14 cellular contexts compared by ENCODE assay signal in genomic region chr18:1930291-1931270, GRCh38.
DNase-seq lines count a peak whose midpoint lies in the region; ATAC-seq and TF ChIP-seq lines count a peak whose summit lies in the region.
"Had no signal": no experiment of that assay in that cellular context is flagged by ENCODE, and none has a peak within 500 bp of the region (broad histone marks: within the 10 kb centered on the region; RNA-seq: fewer than 3 reads in every experiment).

No MANE protein-coding gene starts in this region.

- peak overlapping the region; percentile 73 for H2BK12ac ChIP-seq in neuronal stem cell (ENCODE audit: low read length)

- POLR2A ChIA-PET in HEK293 (lab: Yijun Ruan, JAX), result no interaction called here

- H3K36me3 Mint-ChIP-seq in activated T-cell treated with anti-CD3 and anti-CD28 coated beads, Interleukin-2, amount 50 U/mL, for 72 hours (ENCODE audit: insufficient read depth in 2 of 2), result no peaks in the 10 kb centered on the region

- H3K27ac ChIP-seq in HEK293 (ENCODE audit: extremely low read depth, low read depth, low read length) (no peak overlapping the region), neuronal stem cell (replicated peaks; ENCODE audit: low read length) (no peak overlapping the region), upper lobe of left lung (no peak overlapping the region)

- no peak overlapping the region for H4K91ac ChIP-seq in neuronal stem cell (ENCODE audit: low read depth, low read length, poor library complexity)

- CTCF ChIA-PET in HEK293 (lab: Yijun Ruan, JAX), result interaction anchor here (0.6 kb wide), 1 partner anchor 270 kb away, joined by 3 read pairs; no protein-coding TSS in a partner anchor

- no peak for TF ChIP-seq EP300 in upper lobe of left lung (IDR thresholded peaks at IDR 0.05)

- H3K36me3 ChIP-seq in HEK293 (ENCODE audit: control insufficient read depth in 2 of 2, insufficient read depth in 1 of 2, low read length in 2 of 2) (no peaks in the 10 kb centered on the region), neuronal stem cell (replicated peaks in 1 of 2; ENCODE audit: control insufficient read depth in 2 of 2, insufficient read depth in 2 of 2, low read length in 2 of 2) (no peaks in the 10 kb centered on the region), upper lobe of left lung (no peaks in the 10 kb centered on the region)

- H2BK120ac ChIP-seq in neuronal stem cell (ENCODE audit: low read depth, low read length), result no peak overlapping the region

- H3K9me3 Mint-ChIP-seq in activated T-cell treated with anti-CD3 and anti-CD28 coated beads, Interleukin-2, amount 50 U/mL, for 72 hours, result peaks cover 0 to 3% of the 10 kb centered on the region in 2 donors

- no peak overlapping the region for H3K4me3 Mint-ChIP-seq in activated T-cell treated with anti-CD3 and anti-CD28 coated beads, Interleukin-2, amount 50 U/mL, for 72 hours
- H3K4me3 Mint-ChIP-seq: B cell; CD4-positive, alpha-beta T cell; H9; HFFc6 had no signal

- no peak overlapping the region for H2BK15ac ChIP-seq in neuronal stem cell (ENCODE audit: low read length)

- no peak overlapping the region for H3K27ac Mint-ChIP-seq in activated T-cell treated with anti-CD3 and anti-CD28 coated beads, Interleukin-2, amount 50 U/mL, for 72 hours
- H3K27ac Mint-ChIP-seq: B cell; CD4-positive, alpha-beta T cell; H9; HFFc6 had no signal

- ATAC-seq in upper lobe of left lung (ENCODE audit: low FRiP score in 2 of 2) (peak; percentile 23 to 43), GM18870 (IDR thresholded peaks at IDR 0.05; ENCODE audit: unreplicated experiment) (no peak), GM18502 (IDR thresholded peaks at IDR 0.05; ENCODE audit: poor library complexity, unreplicated experiment) (no peak)
- ATAC-seq in activated T-cell treated with anti-CD3 and anti-CD28 coated beads, Interleukin-2, amount 50 U/mL, for 72 hours (replicated peaks in 1 of 2), result no peak

- no peak overlapping the region for H3K4ac ChIP-seq in neuronal stem cell (ENCODE audit: low read length)

- peak overlapping the region; percentile 71 for H3K14ac ChIP-seq in neuronal stem cell (ENCODE audit: low read length)

- H3K27me3 ChIP-seq in neuronal stem cell (ENCODE audit: control insufficient read depth in 3 of 3, insufficient read depth in 3 of 3, low read depth in 1 of 3, low read length in 3 of 3), result no peaks in the 10 kb centered on the region
- no peaks in the 10 kb centered on the region for H3K27me3 ChIP-seq in upper lobe of left lung

- peak overlapping the region; percentile 72 for H4K8ac ChIP-seq in neuronal stem cell (ENCODE audit: low read depth, low read length)

- no peak overlapping the region for H2AK5ac ChIP-seq in neuronal stem cell (ENCODE audit: low read depth, low read length)

- H3K4me2 ChIP-seq in neuronal stem cell (ENCODE audit: insufficient read depth, low read length, poor library complexity, severe bottlenecking), result no peak overlapping the region

- H3K23ac ChIP-seq in neuronal stem cell (ENCODE audit: low read depth, low read length, poor library complexity), result no peak overlapping the region

- no peak overlapping the region for H3K9ac ChIP-seq in neuronal stem cell (ENCODE audit: low read depth, low read length, poor library complexity)

- TF ChIP-seq POLR2A in upper lobe of left lung (IDR thresholded peaks at IDR 0.05), result no peak

- no CpG with 5 or more reads among the region's 5 CpGs for WGBS in neuronal stem cell (ENCODE audit: extremely low coverage in 2 of 2, insufficient read length in 2 of 2, insufficient replicate concordance in 1 of 2), 2 donors
- 68 to 83% methylated on average over 4 to 5 of the region's 5 CpGs for WGBS in upper lobe of left lung, 2 donors

- H3K18ac ChIP-seq in neuronal stem cell (ENCODE audit: low read length), result peak overlapping the region; percentile 35

- H2BK5ac ChIP-seq in neuronal stem cell (ENCODE audit: low read length), result peak overlapping the region; percentile 13

- no peaks in the 10 kb centered on the region for H3K4me1 Mint-ChIP-seq in activated T-cell treated with anti-CD3 and anti-CD28 coated beads, Interleukin-2, amount 50 U/mL, for 72 hours (ENCODE audit: low read depth)
- H3K4me1 Mint-ChIP-seq: B cell had no signal

- no peak overlapping the region for H3K4me3 ChIP-seq in HEK293 (ENCODE audit: low read depth, low read length)
- no peak overlapping the region for H3K4me3 ChIP-seq in neuronal stem cell (ENCODE audit: low read length in 2 of 2)
- no peak overlapping the region for H3K4me3 ChIP-seq in upper lobe of left lung

- no peaks in the 10 kb centered on the region for H3K27me3 Mint-ChIP-seq in activated T-cell treated with anti-CD3 and anti-CD28 coated beads, Interleukin-2, amount 50 U/mL, for 72 hours (ENCODE audit: low read depth)
- H3K27me3 Mint-ChIP-seq: B cell; CD4-positive, alpha-beta T cell had no signal

- no peaks in the 10 kb centered on the region for H3K9me3 ChIP-seq in HEK293 (ENCODE audit: control insufficient read depth, insufficient read depth, low read depth, low read length)
- no peaks in the 10 kb centered on the region for H3K9me3 ChIP-seq in neuronal stem cell (replicated peaks in 1 of 2; ENCODE audit: control insufficient read depth in 2 of 2, insufficient read depth in 1 of 2, low read depth in 1 of 2, low read length in 2 of 2)
- no peaks in the 10 kb centered on the region for H3K9me3 ChIP-seq in upper lobe of left lung

- DNase-seq in neuronal stem cell (ENCODE audit: low spot score) (no peak), upper lobe of left lung (peak in 1 of 2 donors; percentile 49), MV-4-11 (lab: John Stamatoyannopoulos, UW) (no peak)
- no peak for DNase-seq in activated T-cell treated with anti-CD3 and anti-CD28 coated beads, Interleukin-2, amount 50 U/mL, for 72 hours
- DNase-seq: C1 segment of cervical spinal cord; CD4-positive, alpha-beta T cell; DND-41; GDM1; H9; HFFc6 had no signal

- H3K79me1 ChIP-seq in neuronal stem cell (ENCODE audit: low read depth, low read length), result no peaks in the 10 kb centered on the region

- H2AFZ ChIP-seq in neuronal stem cell (ENCODE audit: low read length), result no peak overlapping the region

- no peaks in the 10 kb centered on the region for H3K4me1 ChIP-seq in HEK293 (ENCODE audit: control insufficient read depth, insufficient read depth, low read length)
- no peaks in the 10 kb centered on the region for H3K4me1 ChIP-seq in neuronal stem cell (ENCODE audit: control insufficient read depth in 2 of 2, insufficient read depth in 1 of 2, low read depth in 1 of 2, low read length in 2 of 2)
- H3K4me1 ChIP-seq in upper lobe of left lung, result no peaks in the 10 kb centered on the region

- TF ChIP-seq CTCF in HEK293 (tag by site-specific recombination; IDR thresholded peaks at IDR 0.05), result no peak
- no peak for TF ChIP-seq CTCF in upper lobe of left lung (IDR thresholded peaks at IDR 0.05)

TF ChIP-seq in HEK293, 187 proteins besides CTCF, POLR2A, EP300 and RAD21:
- TF ChIP-seq ZFHX2 (tag by site-specific recombination; conservative IDR thresholded peaks at IDR 0.05), result 0 out of 2 replicates have a peak, but pooled peaks have one; percentile 5
- no peak for TF ChIP-seq MZF1 (tag by site-specific recombination; IDR thresholded peaks at IDR 0.05; ENCODE audit: borderline replicate concordance)
- no peak for TF ChIP-seq ZNF114 (tag by site-specific recombination; IDR thresholded peaks at IDR 0.05)
- TF ChIP-seq SCRT1 (tag by site-specific recombination; IDR thresholded peaks at IDR 0.05; ENCODE audit: borderline replicate concordance), result no peak

Comparison
In these comparisons a context has a peak if more than half of its experiments do, and no peak if none do; other contexts are left out.
1. ATAC-seq: peak in upper lobe of left lung (2 of 2); none in GM18870 (single experiment), GM18502 (single experiment) and activated T-cell treated with anti-CD3 and anti-CD28 coated beads, Interleukin-2, amount 50 U/mL, for 72 hours (0 of 2).